In genomic region chr1:161013591-161014513, GRCh38 we compare ENCODE assay signal across 8 cellular contexts. TPM values are rescaled to one million over a fixed set of nuclear protein-coding genes. Genes with fewer than 3 reads are reported as not detected.
DNase-seq lines count a peak whose midpoint lies in the region; ATAC-seq and TF ChIP-seq lines count a peak whose summit lies in the region.

No MANE protein-coding gene starts in this region.

- no peak overlapping the region for H2BK12ac ChIP-seq in neuronal stem cell (ENCODE audit: low read length)

- peak overlapping the region; percentile 78 for H2AFZ ChIP-seq in neuronal stem cell (ENCODE audit: low read length)

- H3K27ac ChIP-seq in neuronal stem cell (replicated peaks; ENCODE audit: low read length) (no peak overlapping the region), suprapubic skin (peak overlapping the region; percentile 89)

- WGBS in neuronal stem cell (ENCODE audit: extremely low coverage in 2 of 2, insufficient read length in 2 of 2, insufficient replicate concordance in 1 of 2), 2 donors, result no CpG with 5 or more reads among the region's 15 CpGs
- WGBS in suprapubic skin, result 20% methylated on average over 15 of the region's 15 CpGs

- H3K4ac ChIP-seq in neuronal stem cell (ENCODE audit: low read length), result no peak overlapping the region

- H4K91ac ChIP-seq in neuronal stem cell (ENCODE audit: low read depth, low read length, poor library complexity), result no peak overlapping the region

- H2AK5ac ChIP-seq in neuronal stem cell (ENCODE audit: low read depth, low read length), result no peak overlapping the region

- TF ChIP-seq EP300 in suprapubic skin (IDR thresholded peaks at IDR 0.05), result no peak

- H4K8ac ChIP-seq in neuronal stem cell (ENCODE audit: low read depth, low read length), result no peak overlapping the region

- H3K9me3 ChIP-seq in neuronal stem cell (replicated peaks in 1 of 2; ENCODE audit: control insufficient read depth in 2 of 2, insufficient read depth in 1 of 2, low read depth in 1 of 2, low read length in 2 of 2) (no peaks in the 10 kb centered on the region), suprapubic skin (no peaks in the 10 kb centered on the region)

- H3K9ac ChIP-seq in neuronal stem cell (ENCODE audit: low read depth, low read length, poor library complexity), result no peak overlapping the region

- no peak overlapping the region for H2BK120ac ChIP-seq in neuronal stem cell (ENCODE audit: low read depth, low read length)

- no peak overlapping the region for H3K4me2 ChIP-seq in neuronal stem cell (ENCODE audit: insufficient read depth, low read length, poor library complexity, severe bottlenecking)

- TF ChIP-seq CTCF in fibroblast of mammary gland (conservative IDR thresholded peaks at IDR 0.05; ENCODE audit: control insufficient read depth, insufficient read depth, low read depth, low read length) (no peak), suprapubic skin (IDR thresholded peaks at IDR 0.05) (no peak)

- TF ChIP-seq POLR2A in suprapubic skin (IDR thresholded peaks at IDR 0.05), result peak in 1 of 2 donors; percentile 7

- H3K36me3 ChIP-seq in neuronal stem cell (replicated peaks in 1 of 2; ENCODE audit: control insufficient read depth in 2 of 2, insufficient read depth in 2 of 2, low read length in 2 of 2) (no peaks in the 10 kb centered on the region), suprapubic skin (no peaks in the 10 kb centered on the region)

- peaks cover 0 to 6% (median 0%) of the 10 kb centered on the region in 3 experiments for H3K27me3 ChIP-seq in neuronal stem cell (ENCODE audit: control insufficient read depth in 3 of 3, insufficient read depth in 3 of 3, low read depth in 1 of 3, low read length in 3 of 3)
- no peaks in the 10 kb centered on the region for H3K27me3 ChIP-seq in suprapubic skin

- H3K18ac ChIP-seq in neuronal stem cell (ENCODE audit: low read length), result no peak overlapping the region

- no peak overlapping the region for H2BK15ac ChIP-seq in neuronal stem cell (ENCODE audit: low read length)

- DNase-seq in NOMO-1 (lab: John Stamatoyannopoulos, UW; ENCODE audit: unreplicated experiment in 2 of 2) (peak; percentile 84 to 94), activated T-cell treated with anti-CD3 and anti-CD28 coated beads for 48 hours (ENCODE audit: low read depth) (peak; percentile 59), fibroblast of mammary gland (ENCODE audit: low read depth) (peak; percentile 29), neuronal stem cell (ENCODE audit: low spot score) (no peak), suprapubic skin (ENCODE audit: low spot score in 2 of 2) (peak; percentile 88 to 90), COLO829 (ENCODE audit: low spot score) (no peak)

- H3K4me3 ChIP-seq in fibroblast of mammary gland (ENCODE audit: control insufficient read depth, low read depth, low read length) (no peak overlapping the region), neuronal stem cell (ENCODE audit: low read length in 2 of 2) (no peak overlapping the region), suprapubic skin (peak overlapping the region; percentile 30)

- H3K23ac ChIP-seq in neuronal stem cell (ENCODE audit: low read depth, low read length, poor library complexity), result peak overlapping the region; percentile 3

- no peak overlapping the region for H3K14ac ChIP-seq in neuronal stem cell (ENCODE audit: low read length)

- peaks cover 4 to 8% of the 10 kb centered on the region in 2 donors for H3K4me1 ChIP-seq in neuronal stem cell (ENCODE audit: control insufficient read depth in 2 of 2, insufficient read depth in 1 of 2, low read depth in 1 of 2, low read length in 2 of 2)
- peaks cover 71% of the 10 kb centered on the region for H3K4me1 ChIP-seq in suprapubic skin

- peak; percentile 96 for ATAC-seq in GM18511 (IDR thresholded peaks at IDR 0.05; ENCODE audit: unreplicated experiment)
- peak; percentile 85 for ATAC-seq in HG02938 (IDR thresholded peaks at IDR 0.05; ENCODE audit: unreplicated experiment)

- no peak overlapping the region for H2BK5ac ChIP-seq in neuronal stem cell (ENCODE audit: low read length)

- no peaks in the 10 kb centered on the region for H3K79me1 ChIP-seq in neuronal stem cell (ENCODE audit: low read depth, low read length)

RNA-seq across cellular contexts. Expression of gene F11R, which starts 7.1 kb away (rescaled TPM):
- polyA plus RNA-seq in neuronal stem cell (2013, experiment 1 of 2), result 15.6 TPM
- 16.1 TPM for polyA plus RNA-seq in neuronal stem cell (2013, experiment 2 of 2)
- total RNA-seq in suprapubic skin, result 100 to 1,000 TPM; 101 to 112 (median 107) TPM

RNA-seq across cellular contexts. Expression of gene TSTD1, which starts 24.9 kb away (rescaled TPM):
- 49.5 TPM for polyA plus RNA-seq in neuronal stem cell (2013, experiment 1 of 2)
- 50.2 TPM for polyA plus RNA-seq in neuronal stem cell (2013, experiment 2 of 2)
- 100 to 1,000 TPM in 2 of 4 donors, 10 to 100 TPM in 2; 70.0 to 123 (median 98.8) TPM for total RNA-seq in suprapubic skin

RNA-seq across cellular contexts. Expression of gene USF1, which starts 31.9 kb away (rescaled TPM):
- 37.4 TPM for polyA plus RNA-seq in neuronal stem cell (2013, experiment 1 of 2)
- polyA plus RNA-seq in neuronal stem cell (2013, experiment 2 of 2), result 35.9 TPM
- 10 to 100 TPM; 33.9 to 88.7 (median 43.7) TPM for total RNA-seq in suprapubic skin

RNA-seq across cellular contexts. Expression of gene ARHGAP30, which starts 55.8 kb away (rescaled TPM):
- polyA plus RNA-seq in neuronal stem cell (2013, experiment 1 of 2), result 0.11 TPM
- 0.04 TPM for polyA plus RNA-seq in neuronal stem cell (2013, experiment 2 of 2)
- 10 to 100 TPM; 12.3 to 46.2 (median 14.5) TPM for total RNA-seq in suprapubic skin

RNA-seq across cellular contexts. Expression of gene ITLN2, which starts 59.2 kb away (rescaled TPM):
- not detected for polyA plus RNA-seq in neuronal stem cell (2013, experiment 1 of 2)
- not detected for polyA plus RNA-seq in neuronal stem cell (2013, experiment 2 of 2)
- 1 to 10 TPM in 1 of 4 donors, under 1 TPM in 1, not detected in 2; 0.55 to 1.2 TPM for total RNA-seq in suprapubic skin

Comparison
In these comparisons a context has a peak if more than half of its experiments do, and no peak if none do; other contexts are left out.
1. DNase-seq: peak in NOMO-1 (2 of 2), activated T-cell treated with anti-CD3 and anti-CD28 coated beads for 48 hours (single experiment), fibroblast of mammary gland (single experiment) and suprapubic skin (2 of 2); none in neuronal stem cell (single experiment) and COLO829 (single experiment).